In genomic region chr1:2998503-2999100, GRCh38 we compare ENCODE assay signal across 24 cellular contexts. TPM values are rescaled to one million over a fixed set of nuclear protein-coding genes. Genes with fewer than 3 reads are reported as not detected.
A peak's percentile ranks its signal among the peaks of the same experiment; 100 is the strongest.
DNase-seq lines count a peak whose midpoint lies in the region; ATAC-seq and TF ChIP-seq lines count a peak whose summit lies in the region.
"Had no signal": no experiment of that assay in that cellular context is flagged by ENCODE, and none has a peak within 500 bp of the region (broad histone marks: within the 10 kb centered on the region; RNA-seq: fewer than 3 reads in every experiment).

No MANE protein-coding gene starts in this region.

- DNase-seq in Right ventricle myocardium superior (peak; percentile 8), right cardiac atrium (no peak), RWPE2 (ENCODE audit: low spot score) (peak; percentile 9), ascending aorta (ENCODE audit: low spot score in 2 of 2) (peak in 1 of 2 donors; percentile 39), sciatic nerve (ENCODE audit: low spot score) (peak; percentile 13), dedifferentiated amniotic fluid mesenchymal stem cell (ENCODE audit: extremely low spot score) (no peak), CD1c-positive myeloid dendritic cell (ENCODE audit: extremely low spot score) (no peak)
- DNase-seq: AML-193; CD4-positive, alpha-beta memory T cell; COR-L47; IMR-90; MM.1S; NCI-H1694; NCI-H2029 treated with DMSO at 0.1 percent for 48 hours; NCI-H446 treated with DMSO at 0.1 percent for 48 hours; NCI-H526; RPMI8226; SIG-M5 had no signal

- H3K36me3 ChIP-seq in RWPE2 (ENCODE audit: low read depth), result no peaks in the 10 kb centered on the region
- no peaks in the 10 kb centered on the region for H3K36me3 ChIP-seq in ascending aorta
- H3K36me3 ChIP-seq: BLaER1 treated with 17β-estradiol and CSF1 and Interleukin-3, amounts not matched to agents 10 nM and 100 nM; HAP-1 had no signal

- 83% methylated on average over 9 of the region's 9 CpGs for WGBS in right cardiac atrium

- H3K27me3 ChIP-seq in right cardiac atrium (ENCODE audit: control insufficient read depth, insufficient read depth), result no peaks in the 10 kb centered on the region
- no peaks in the 10 kb centered on the region for H3K27me3 ChIP-seq in RWPE2 (ENCODE audit: insufficient read depth, poor library complexity, severe bottlenecking)
- no peaks in the 10 kb centered on the region for H3K27me3 ChIP-seq in ascending aorta

- H3K27ac ChIP-seq in right cardiac atrium (ENCODE audit: low read length) (no peak overlapping the region), RWPE2 (ENCODE audit: poor library complexity, severe bottlenecking) (no peak overlapping the region), ascending aorta (peak overlapping the region; percentile 17 to 54)
- H3K27ac ChIP-seq: A549; BLaER1 treated with 17β-estradiol and CSF1 and Interleukin-3, amounts not matched to agents 10 nM and 100 nM; KMS-11; SK-N-MC had no signal

- TF ChIP-seq CTCF in RWPE2 (IDR thresholded peaks at IDR 0.05; ENCODE audit: poor library complexity, severe bottlenecking) (no peak), ascending aorta (IDR thresholded peaks at IDR 0.05) (no peak)

- ATAC-seq in Right ventricle myocardium superior (ENCODE audit: poor library complexity) (no peak), right cardiac atrium (no peak), RWPE2 (ENCODE audit: low read depth) (no peak), sciatic nerve (no peak)
- ATAC-seq: A549, GM23338 had no signal

- peaks cover 3% of the 10 kb centered on the region for H3K9me3 ChIP-seq in right cardiac atrium (ENCODE audit: control insufficient read depth, low read length)
- peaks cover 2% of the 10 kb centered on the region for H3K9me3 ChIP-seq in RWPE2 (ENCODE audit: severe bottlenecking)
- H3K9me3 ChIP-seq in ascending aorta, result peaks cover 0 to 5% of the 10 kb centered on the region in 2 donors
- H3K9me3 ChIP-seq: A549 had no signal

- H3K4me3 ChIP-seq in right cardiac atrium (ENCODE audit: low read length) (no peak overlapping the region), RWPE2 (ENCODE audit: severe bottlenecking) (no peak overlapping the region), ascending aorta (no peak overlapping the region)
- H3K4me3 ChIP-seq: A549; BLaER1 treated with 17β-estradiol and CSF1 and Interleukin-3, amounts not matched to agents 10 nM and 100 nM; GM23338; HAP-1; SK-N-MC had no signal

- intact Hi-C loops in Right ventricle myocardium superior (cut with DNase I) (no loop called here), right cardiac atrium (cut with DNase I) (no loop called here), ascending aorta (cut with DNase I) (no loop called here), sciatic nerve (cut with DNase I) (no loop called here)

- no peaks in the 10 kb centered on the region for H3K4me1 ChIP-seq in right cardiac atrium (ENCODE audit: control insufficient read depth, insufficient read depth, low read length)
- no peaks in the 10 kb centered on the region for H3K4me1 ChIP-seq in RWPE2 (ENCODE audit: insufficient read depth, poor library complexity, severe bottlenecking)
- H3K4me1 ChIP-seq in ascending aorta, result peaks cover 5 to 25% of the 10 kb centered on the region in 2 donors
- H3K4me1 ChIP-seq: A549, HAP-1 had no signal

RNA-seq across cellular contexts. Expression of gene ACTRT2, which starts 22.7 kb away (rescaled TPM):
- total RNA-seq in Right ventricle myocardium superior (not detected), right cardiac atrium (not detected), ascending aorta (not detected), sciatic nerve (not detected)
- not detected for polyA plus RNA-seq in right cardiac atrium
- total RNA-seq: CD4-positive, alpha-beta memory T cell; GM23338; IMR-90 had no signal
- polyA plus RNA-seq: A549; CD4-positive, alpha-beta memory T cell; GM23338; IMR-90 had no signal

Comparison
In these comparisons a context has a peak if more than half of its experiments do, and no peak if none do; other contexts are left out.
1. DNase-seq: peak in Right ventricle myocardium superior (single experiment), RWPE2 (single experiment) and sciatic nerve (single experiment); none in right cardiac atrium (0 of 3), dedifferentiated amniotic fluid mesenchymal stem cell (single experiment) and CD1c-positive myeloid dendritic cell (single experiment).
2. H3K27ac ChIP-seq: peak in ascending aorta (2 of 2); none in right cardiac atrium (single experiment) and RWPE2 (single experiment).